19 cellular contexts compared by ENCODE assay signal in the genomic region with DNA sequence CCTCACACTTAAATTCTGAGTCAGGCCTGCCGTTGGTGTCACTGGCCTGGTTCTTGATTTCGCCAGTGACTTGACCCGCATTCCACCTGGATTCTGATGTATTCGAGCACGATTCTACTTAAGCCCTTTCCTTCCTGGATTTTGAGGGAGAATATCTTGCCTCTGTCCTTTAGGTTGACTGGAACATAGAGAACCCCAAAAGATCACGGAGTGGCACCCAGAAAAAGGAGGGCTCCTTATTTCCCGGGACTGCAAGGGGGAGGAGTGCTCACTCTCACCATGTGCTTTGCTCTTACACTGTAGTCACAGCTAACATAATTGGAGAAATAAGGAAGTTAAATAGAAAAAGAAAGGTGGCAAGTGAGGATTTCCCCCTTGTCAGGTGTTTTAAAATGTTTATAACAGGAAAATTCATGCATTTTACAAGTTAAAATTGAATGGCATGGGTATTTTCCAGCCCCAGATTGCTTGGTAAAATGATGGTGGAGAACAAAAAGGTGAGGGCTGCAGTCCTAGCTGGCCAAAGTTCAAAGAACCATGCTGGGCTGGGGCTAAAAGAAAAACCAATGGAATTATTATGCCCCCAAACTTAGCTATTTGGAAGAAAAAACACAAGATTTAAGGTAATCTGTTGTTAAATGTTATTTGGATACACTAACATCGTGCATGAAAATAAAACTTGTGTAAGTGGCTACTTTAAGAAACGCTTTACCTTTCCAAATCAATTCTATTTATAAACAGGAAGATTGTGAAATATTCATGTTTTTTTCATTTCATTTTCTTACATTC. TPM values are rescaled to one million over a fixed set of nuclear protein-coding genes. Genes with fewer than 3 reads are reported as not detected.
A peak's percentile ranks its signal among the peaks of the same experiment; 100 is the strongest.
DNase-seq lines count a peak whose midpoint lies in the region; ATAC-seq, FAIRE-seq and TF ChIP-seq lines count a peak whose summit lies in the region.
"Had no signal": no experiment of that assay in that cellular context is flagged by ENCODE, and none has a peak within 500 bp of the region (broad histone marks: within the 10 kb centered on the region; RNA-seq: fewer than 3 reads in every experiment).

No MANE protein-coding gene starts in this region.

- peaks cover 0 to 31% (median 11%) of the 10 kb centered on the region in 3 donors for H3K36me3 Mint-ChIP-seq in naive thymus-derived CD8-positive, alpha-beta T cell
- H3K36me3 Mint-ChIP-seq: stimulated activated memory B cell treated with anti-CD40 and anti-IgM and Interleukin-4, amounts not matched to agents 10 μg/mL and 1 μg/mL and 100 μg/mL, for 72 hours had no signal

- TF ChIP-seq CTCF in bronchial epithelial cell (IDR thresholded peaks at IDR 0.05; ENCODE audit: insufficient read depth, low read length, severe bottlenecking) = no peak

- peak; percentile 44 for DNase-seq in COLO668 (lab: John Stamatoyannopoulos, UW; ENCODE audit: unreplicated experiment)
- DNase-seq in HT-29 (ENCODE audit: low spot score) = peak; percentile 69
- peak; percentile 58 for DNase-seq in bronchial epithelial cell (ENCODE audit: low read depth)
- DNase-seq in H4 (ENCODE audit: low spot score) = no peak
- DNase-seq in GM19239 (ENCODE audit: insufficient read length, low spot score) = no peak
- no peak for DNase-seq in naive thymus-derived CD8-positive, alpha-beta T cell
- DNase-seq: activated CD4-positive, alpha-beta T cell treated with anti-CD3 and anti-CD28 coated beads, Interleukin-2, amount 10 ng/mL, durations not matched to agents 24 days and 14 days; activated T-cell treated with anti-CD3 and anti-CD28 coated beads for 4 hours; gastrocnemius medialis; HCEC 1CT; mammary epithelial cell; NCI-H1930; T1000 had no signal

- peaks cover 1 to 36% (median 10%) of the 10 kb centered on the region in 9 donors for H3K9me3 Mint-ChIP-seq in naive thymus-derived CD8-positive, alpha-beta T cell
- H3K9me3 Mint-ChIP-seq: stimulated activated memory B cell treated with anti-CD40 and anti-IgM and Interleukin-4, amounts not matched to agents 10 μg/mL and 1 μg/mL and 100 μg/mL, for 72 hours had no signal

- peaks cover 34 to 67% (median 57%) of the 10 kb centered on the region in 5 donors for H3K27me3 Mint-ChIP-seq in naive thymus-derived CD8-positive, alpha-beta T cell

- FAIRE-seq in bronchial epithelial cell (lab: Jason Lieb, UNC) = no peak
- FAIRE-seq in GM19239 (lab: Jason Lieb, UNC) = no peak

- peaks cover 0 to 2% (median under 1%) of the 10 kb centered on the region in 4 donors for H3K4me1 Mint-ChIP-seq in naive thymus-derived CD8-positive, alpha-beta T cell
- H3K4me1 Mint-ChIP-seq: activated CD4-positive, alpha-beta T cell treated with anti-CD3 and anti-CD28 coated beads, Interleukin-2, amount 10 ng/mL, durations not matched to agents 24 days and 14 days; stimulated activated memory B cell treated with anti-CD40 and anti-IgM and Interleukin-4, amounts not matched to agents 10 μg/mL and 1 μg/mL and 100 μg/mL, for 72 hours had no signal

- H3K27me3 ChIP-seq in bronchial epithelial cell (ENCODE audit: control insufficient read depth, insufficient read depth, low read length) (no peaks in the 10 kb centered on the region), mucosa of stomach (ENCODE audit: control insufficient read depth, insufficient read depth, low read length) (peaks cover 36% of the 10 kb centered on the region)

- H3K4me3 ChIP-seq in bronchial epithelial cell (ENCODE audit: low read depth, low read length) (no peak overlapping the region), mucosa of stomach (ENCODE audit: low read length) (peak overlapping the region; percentile 14)
- H3K4me3 ChIP-seq: gastrocnemius medialis, SJSA1 had no signal

- POLR2A ChIA-PET in naive thymus-derived CD8-positive, alpha-beta T cell (lab: Charles Lee) = no interaction called here

- peaks cover 15% of the 10 kb centered on the region for H3K4me1 ChIP-seq in mucosa of stomach (ENCODE audit: control insufficient read depth, insufficient read depth, low read length)

- peak overlapping the region in 1 of 10 donors; percentile 10 for H3K27ac Mint-ChIP-seq in naive thymus-derived CD8-positive, alpha-beta T cell
- H3K27ac Mint-ChIP-seq: activated CD4-positive, alpha-beta T cell treated with anti-CD3 and anti-CD28 coated beads, Interleukin-2, amount 10 ng/mL, durations not matched to agents 24 days and 14 days; activated naive CD8-positive, alpha-beta T cell; stimulated activated memory B cell treated with anti-CD40 and anti-IgM and Interleukin-4, amounts not matched to agents 10 μg/mL and 1 μg/mL and 100 μg/mL, for 72 hours had no signal

- no peaks in the 10 kb centered on the region for H3K36me3 ChIP-seq in bronchial epithelial cell (ENCODE audit: control insufficient read depth, insufficient read depth, low read length)
- no peaks in the 10 kb centered on the region for H3K36me3 ChIP-seq in mucosa of stomach (ENCODE audit: control insufficient read depth, insufficient read depth, low read length)
- H3K36me3 ChIP-seq: gastrocnemius medialis, SJSA1 had no signal

- H3K9me3 ChIP-seq in mucosa of stomach (ENCODE audit: control insufficient read depth, low read length) = no peaks in the 10 kb centered on the region
- H3K9me3 ChIP-seq: gastrocnemius medialis, SJSA1 had no signal

- no peak for ATAC-seq in HG02759 (IDR thresholded peaks at IDR 0.05; ENCODE audit: unreplicated experiment)
- no peak for ATAC-seq in naive thymus-derived CD8-positive, alpha-beta T cell
- ATAC-seq: gastrocnemius medialis; stimulated activated memory B cell treated with anti-CD40 and anti-IgM and Interleukin-4, amounts not matched to agents 10 μg/mL and 1 μg/mL and 100 μg/mL, for 72 hours had no signal

- no peak overlapping the region for H3K4me3 Mint-ChIP-seq in naive thymus-derived CD8-positive, alpha-beta T cell
- H3K4me3 Mint-ChIP-seq: activated CD4-positive, alpha-beta T cell treated with anti-CD3 and anti-CD28 coated beads, Interleukin-2, amount 10 ng/mL, durations not matched to agents 24 days and 14 days; activated naive CD8-positive, alpha-beta T cell; stimulated activated memory B cell treated with anti-CD40 and anti-IgM and Interleukin-4, amounts not matched to agents 10 μg/mL and 1 μg/mL and 100 μg/mL, for 72 hours had no signal

- H3K9ac ChIP-seq in mucosa of stomach (ENCODE audit: low read length) = peak overlapping the region; percentile 97

RNA-seq across cellular contexts. Expression of a gene that starts 8.9 kb away (rescaled TPM):
- total RNA-seq in HT-29 (2014; rRNA removed; shearing (Covaris generic)) = 191 and 199 TPM in 2 replicates
- 4.9 and 5.3 TPM in 2 replicates for total RNA-seq in bronchial epithelial cell
- total RNA-seq in H4 (2014; rRNA removed; shearing (Covaris generic)) = 3.1 and 5.3 TPM in 2 replicates
- total RNA-seq in naive thymus-derived CD8-positive, alpha-beta T cell = not detected
- not detected for polyA plus RNA-seq in naive thymus-derived CD8-positive, alpha-beta T cell
- total RNA-seq: activated CD4-positive, alpha-beta T cell treated with anti-CD3 and anti-CD28 coated beads, Interleukin-2, amount 10 ng/mL, durations not matched to agents 24 days and 14 days; cardiac septum had no signal

RNA-seq across cellular contexts. Expression of a gene that starts 9.3 kb away (rescaled TPM):
- total RNA-seq in HT-29 (2014; rRNA removed; shearing (Covaris generic)) = 6.2 and 6.3 TPM in 2 replicates
- total RNA-seq in bronchial epithelial cell = 0.53 and 1.2 TPM in 2 replicates
- 0.02 and 0.29 TPM in 2 replicates for total RNA-seq in H4 (2014; rRNA removed; shearing (Covaris generic))
- total RNA-seq in naive thymus-derived CD8-positive, alpha-beta T cell = not detected
- not detected for polyA plus RNA-seq in naive thymus-derived CD8-positive, alpha-beta T cell
- total RNA-seq: activated CD4-positive, alpha-beta T cell treated with anti-CD3 and anti-CD28 coated beads, Interleukin-2, amount 10 ng/mL, durations not matched to agents 24 days and 14 days; gastrocnemius medialis; mammary epithelial cell; SJSA1 had no signal
- polyA plus RNA-seq: mammary epithelial cell had no signal

Comparison
In these comparisons a context has a peak if more than half of its experiments do, and no peak if none do; other contexts are left out.
1. DNase-seq: peak in COLO668 (single experiment), HT-29 (single experiment) and bronchial epithelial cell (single experiment); none in H4 (single experiment), GM19239 (single experiment) and naive thymus-derived CD8-positive, alpha-beta T cell (0 of 10).
2. RNA of a gene that starts 8.9 kb away (total RNA-seq): 191 to 199 TPM in HT-29; 3.1 to 5.3 TPM in H4, 4.9 to 5.3 TPM in bronchial epithelial cell and not detected in naive thymus-derived CD8-positive, alpha-beta T cell; every median in the first group is over 10 times any median in the second.